Comparison of ENCODE assay signal across 21 cellular contexts in the genomic region with DNA sequence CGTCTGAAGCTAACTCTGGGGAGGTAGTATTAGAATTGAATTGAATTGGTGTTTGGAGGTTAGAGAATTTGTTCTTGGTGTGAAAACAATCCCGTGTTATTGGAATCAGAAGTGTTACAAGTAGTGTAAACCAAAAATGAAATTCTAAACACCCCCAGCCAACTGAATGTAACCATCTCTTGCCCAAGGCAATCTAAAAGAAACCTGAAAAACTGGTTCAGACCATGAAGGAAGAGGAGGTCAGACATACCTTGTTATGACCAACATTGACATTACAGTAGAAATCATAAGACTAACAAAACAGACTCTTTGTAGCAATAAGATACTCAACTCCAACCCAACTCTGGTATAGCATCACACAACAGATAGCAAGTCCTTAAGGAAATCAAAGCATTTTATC.
DNase-seq lines count a peak whose midpoint lies in the region; ATAC-seq and TF ChIP-seq lines count a peak whose summit lies in the region.
"Had no signal": no experiment of that assay in that cellular context is flagged by ENCODE, and none has a peak within 500 bp of the region (broad histone marks: within the 10 kb centered on the region; RNA-seq: fewer than 3 reads in every experiment).

No MANE protein-coding gene starts in this region.

- peak overlapping the region; percentile 0 for H3K4me3 Mint-ChIP-seq in type B pancreatic cell
- H3K4me3 Mint-ChIP-seq: B cell had no signal

- no peak overlapping the region for H3K4me3 ChIP-seq in Peyer's patch
- H3K4me3 ChIP-seq: K562, SJSA1 had no signal

- no peaks in the 10 kb centered on the region for H3K9me3 ChIP-seq in Peyer's patch
- H3K9me3 ChIP-seq: SJSA1 had no signal

- TF ChIP-seq CTCF in type B pancreatic cell (conservative IDR thresholded peaks at IDR 0.05) (no peak), Peyer's patch (IDR thresholded peaks at IDR 0.05) (no peak)

- H3K36me3 ChIP-seq in Peyer's patch: no peaks in the 10 kb centered on the region
- H3K36me3 ChIP-seq: SJSA1 had no signal

- no peaks in the 10 kb centered on the region for H3K27me3 Mint-ChIP-seq in type B pancreatic cell
- H3K27me3 Mint-ChIP-seq: B cell had no signal

- H3K9me3 Mint-ChIP-seq in type B pancreatic cell: no peaks in the 10 kb centered on the region

- no peak overlapping the region for H3K27ac ChIP-seq in epithelial cell of prostate
- H3K27ac ChIP-seq in Peyer's patch: no peak overlapping the region
- H3K27ac ChIP-seq: SJSA1 had no signal

- no peak for ATAC-seq in HG03469 (IDR thresholded peaks at IDR 0.05; ENCODE audit: unreplicated experiment)
- ATAC-seq: HCT116, K562 had no signal

- H3K36me3 Mint-ChIP-seq in type B pancreatic cell: no peaks in the 10 kb centered on the region

- TF ChIP-seq POLR2A in Peyer's patch (IDR thresholded peaks at IDR 0.05): no peak

- H3K27me3 ChIP-seq in Peyer's patch: no peaks in the 10 kb centered on the region
- H3K27me3 ChIP-seq: SJSA1 had no signal

- H3K4me1 Mint-ChIP-seq in type B pancreatic cell (ENCODE audit: unreplicated experiment): no peaks in the 10 kb centered on the region
- H3K4me1 Mint-ChIP-seq: B cell had no signal

- no peak overlapping the region for H3K27ac Mint-ChIP-seq in type B pancreatic cell
- H3K27ac Mint-ChIP-seq: B cell had no signal

- DNase-seq in NCI-H748 (lab: John Stamatoyannopoulos, UW; ENCODE audit: unreplicated experiment) (peak; percentile 2), NCI-H748 treated with DMSO at 0.1 percent for 48 hours (lab: John Stamatoyannopoulos, UW) (no peak), NCI-H526 treated with DMSO at 0.1 percent for 48 hours (lab: John Stamatoyannopoulos, UW) (peak; percentile 34), epithelial cell of prostate (ENCODE audit: low read depth, low spot score) (peak; percentile 10), type B pancreatic cell (ENCODE audit: extremely low spot score, unreplicated experiment) (no peak), Peyer's patch (no peak), NCI-H446 treated with DMSO at 0.1 percent for 48 hours (lab: John Stamatoyannopoulos, UW) (no peak)
- DNase-seq: COR-L47, EL, GOT3, MV-4-11, NCI-H1694 treated with DMSO at 0.1 percent for 48 hours, NCI-H2107, NCI-H345, NCI-H774, OCI-M1 had no signal

- H3K4me1 ChIP-seq in Peyer's patch: no peaks in the 10 kb centered on the region
- H3K4me1 ChIP-seq: SJSA1 had no signal

Comparison
In these comparisons a context has a peak if more than half of its experiments do, and no peak if none do; other contexts are left out.
1. DNase-seq: peak in NCI-H748 (single experiment), NCI-H526 treated with DMSO at 0.1 percent for 48 hours (single experiment) and epithelial cell of prostate (single experiment); none in NCI-H748 treated with DMSO at 0.1 percent for 48 hours (single experiment), type B pancreatic cell (single experiment), Peyer's patch (0 of 3) and NCI-H446 treated with DMSO at 0.1 percent for 48 hours (single experiment).